Comparison of ENCODE assay signal across 28 cellular contexts in genomic region chr17:76033139-76033538, GRCh38. TPM values are rescaled to one million over a fixed set of nuclear protein-coding genes. Genes with fewer than 3 reads are reported as not detected.
"Had no signal": no experiment of that assay in that cellular context is flagged by ENCODE, and none has a peak within 500 bp of the region (broad histone marks: within the 10 kb centered on the region; RNA-seq: fewer than 3 reads in every experiment).

No MANE protein-coding gene starts in this region.

- H3K36me3 ChIP-seq: adrenal gland had no signal

- H3K4me1 ChIP-seq: ascending aorta, tibial artery had no signal

- H3K36me3 Mint-ChIP-seq: activated naive CD8-positive, alpha-beta T cell; memory B cell had no signal

- ATAC-seq: activated CD8-positive, alpha-beta T cell treated with anti-CD3 and anti-CD28 coated beads, Interleukin-2, amount 10 ng/mL, durations not matched to agents 7 days and 5 days; heart left ventricle; left cardiac atrium had no signal

- H3K27ac ChIP-seq: adrenal gland, ascending aorta, brain microvascular endothelial cell, tibial artery, WERI-Rb-1 had no signal

- H3K27ac Mint-ChIP-seq: activated CD8-positive, alpha-beta T cell treated with anti-CD3 and anti-CD28 coated beads, Interleukin-2, amount 10 ng/mL, durations not matched to agents 7 days and 5 days; activated naive CD8-positive, alpha-beta T cell; activated T-helper 2 cell treated with anti-CD3 and anti-CD28 coated beads, Interferon-gamma antibody, Interleukin-2, Interleukin-4, amounts not matched to agents 10 μg/mL and 5 μg/mL and 100 μg/mL, durations not matched to agents 14 hours and 24 hours and 36 hours; dendritic cell treated with granulocyte-macrophage colony-stimulating factor and Interleukin-4, amounts not matched to agents 40 ng/mL and 50 ng/mL, for 4 days; memory B cell; stimulated activated naive CD8-positive, alpha-beta T cell treated with anti-CD3 and anti-CD28 coated beads, Interleukin-15, Interleukin-2, amounts not matched to agents 100 ng/mL and 50 ng/mL, for 24 hours had no signal

- H3K4me3 ChIP-seq: adrenal gland, ascending aorta, heart left ventricle, tibial artery had no signal

- H3K4me3 Mint-ChIP-seq: activated CD8-positive, alpha-beta T cell treated with anti-CD3 and anti-CD28 coated beads, Interleukin-2, amount 10 ng/mL, durations not matched to agents 7 days and 5 days; activated naive CD8-positive, alpha-beta T cell; dendritic cell treated with granulocyte-macrophage colony-stimulating factor and Interleukin-4, amounts not matched to agents 40 ng/mL and 50 ng/mL, for 4 days; memory B cell; stimulated activated naive CD8-positive, alpha-beta T cell treated with anti-CD3 and anti-CD28 coated beads, Interleukin-15, Interleukin-2, amounts not matched to agents 100 ng/mL and 50 ng/mL, for 24 hours had no signal

- H3K27me3 ChIP-seq: adrenal gland, ascending aorta, brain microvascular endothelial cell, heart left ventricle had no signal

- H3K9me3 ChIP-seq: adrenal gland, ascending aorta, heart left ventricle, tibial artery had no signal

- H3K27me3 Mint-ChIP-seq: activated naive CD8-positive, alpha-beta T cell; memory B cell; stimulated activated naive CD8-positive, alpha-beta T cell treated with anti-CD3 and anti-CD28 coated beads, Interleukin-15, Interleukin-2, amounts not matched to agents 100 ng/mL and 50 ng/mL, for 24 hours had no signal

- H3K9me3 Mint-ChIP-seq: activated T-helper 2 cell treated with anti-CD3 and anti-CD28 coated beads, Interferon-gamma antibody, Interleukin-2, Interleukin-4, amounts not matched to agents 10 μg/mL and 5 μg/mL and 100 μg/mL, durations not matched to agents 14 hours and 24 hours and 36 hours; dendritic cell treated with granulocyte-macrophage colony-stimulating factor and Interleukin-4, amounts not matched to agents 40 ng/mL and 50 ng/mL, for 4 days; memory B cell; stimulated activated naive CD8-positive, alpha-beta T cell treated with anti-CD3 and anti-CD28 coated beads, Interleukin-15, Interleukin-2, amounts not matched to agents 100 ng/mL and 50 ng/mL, for 24 hours had no signal

- DNase-seq: activated CD4-positive, alpha-beta T cell treated with anti-CD3 and anti-CD28 coated beads for 1 hour; activated CD4-positive, alpha-beta T cell treated with anti-CD3 and anti-CD28 coated beads, Interleukin-2, amount 50 U/mL, for 1 hour; activated CD8-positive, alpha-beta T cell treated with anti-CD3 and anti-CD28 coated beads, Interleukin-2, amount 10 ng/mL, durations not matched to agents 7 days and 5 days; activated naive CD4-positive, alpha-beta T cell; brain microvascular endothelial cell; caudate nucleus; effector CD4-positive, alpha-beta T cell; heart left ventricle; islet precursor cell; left cardiac atrium; occipital lobe; retina; T-helper 1 cell; tibial artery; WERI-Rb-1 had no signal

RNA-seq across cellular contexts. Expression of gene EVPL, which starts 6.0 kb away (rescaled TPM):
- total RNA-seq: activated T-helper 2 cell treated with anti-CD3 and anti-CD28 coated beads, Interferon-gamma antibody, Interleukin-2, Interleukin-4, amounts not matched to agents 10 μg/mL and 5 μg/mL and 100 μg/mL, durations not matched to agents 14 hours and 24 hours and 36 hours; ascending aorta; myocyte; occipital lobe had no signal
- polyA plus RNA-seq: neural cell had no signal

RNA-seq across cellular contexts. Expression of gene GALR2, which starts 41.4 kb away (rescaled TPM):
- total RNA-seq: adrenal gland, fibroblast of villous mesenchyme, heart left ventricle, left cardiac atrium, myocyte, occipital lobe, urinary bladder had no signal
- polyA plus RNA-seq: neural cell had no signal

RNA-seq across cellular contexts. Expression of gene ZACN, which starts 45.8 kb away (rescaled TPM):
- total RNA-seq: ascending aorta, epithelial cell of proximal tubule, fibroblast of villous mesenchyme, left cardiac atrium, lower leg skin, myocyte, occipital lobe, urinary bladder had no signal
- polyA plus RNA-seq: neural cell had no signal
